Comparison of ENCODE assay signal across 13 cellular contexts in genomic region chr12:89235189-89235993, GRCh38.
DNase-seq lines count a peak whose midpoint lies in the region; ATAC-seq and TF ChIP-seq lines count a peak whose summit lies in the region.
"Had no signal": no experiment of that assay in that cellular context is flagged by ENCODE, and none has a peak within 500 bp of the region (broad histone marks: within the 10 kb centered on the region; RNA-seq: fewer than 3 reads in every experiment).

No MANE protein-coding gene starts in this region.

- peak overlapping the region; percentile 36 for H2AFZ ChIP-seq in IMR-90 (replicated peaks; ENCODE audit: low read length, poor library complexity)

- H2AK9ac ChIP-seq in IMR-90 (replicated peaks; ENCODE audit: low read depth, low read length, poor library complexity), result no peak overlapping the region

- H3K4me1 Mint-ChIP-seq in activated CD4-positive, alpha-beta memory T cell treated with anti-CD3 and anti-CD28 coated beads, Interleukin-2, amount 10 ng/mL, durations not matched to agents 7 days and 5 days, result peaks cover 85% of the 10 kb centered on the region
- H3K4me1 Mint-ChIP-seq in memory B cell, result peaks cover 11% of the 10 kb centered on the region

- WGBS in IMR-90 (ENCODE audit: extremely low coverage in 2 of 2, insufficient read length in 1 of 2), 2 experiments, result 55% methylated on average over 2 of the region's 5 CpGs; no CpG with 5 or more reads in 1 of the 2 experiments

- in situ Hi-C loops in IMR-90 (cut with MboI; ENCODE audit: low sequenced_read_pairs), result no loop called here

- CTCF ChIA-PET in IMR-90 (lab: Yijun Ruan, JAX), result no interaction called here
- CTCF ChIA-PET in activated CD4-positive, alpha-beta memory T cell treated with anti-CD3 and anti-CD28 coated beads, Interleukin-2, amount 10 ng/mL, durations not matched to agents 7 days and 5 days (lab: Charles Lee), result interaction anchor here (1.5 to 3.1 kb wide), 3 partner anchors 9 to 12 kb away, joined by 4 to 19 read pairs (median 14); no protein-coding TSS in a partner anchor

- H3K56ac ChIP-seq in IMR-90 (ENCODE audit: extremely low read depth, insufficient read depth, low read length), result no peak overlapping the region

- no peaks in the 10 kb centered on the region for H4K20me1 ChIP-seq in IMR-90 (ENCODE audit: insufficient read depth, low read length)

- POLR2A ChIA-PET in IMR-90 (lab: Charles Lee; ENCODE audit: unreplicated experiment), result no interaction called here
- POLR2A ChIA-PET in activated CD4-positive, alpha-beta memory T cell treated with anti-CD3 and anti-CD28 coated beads, Interleukin-2, amount 10 ng/mL, durations not matched to agents 7 days and 5 days (lab: Charles Lee), result interaction anchor here (1.1 to 3.4 kb wide), 11 partner anchors 8 to 119 kb away, joined by 3 to 54 read pairs (median 6); partner anchors contain the start of gene DUSP6

- H2BK20ac ChIP-seq in IMR-90 (ENCODE audit: low read depth, low read length), result peak overlapping the region; percentile 79

- no peak for ATAC-seq in IMR-90 (ENCODE audit: low read depth)
- no peak for ATAC-seq in memory B cell (ENCODE audit: low read depth)
- no peak for ATAC-seq in GM21717 (IDR thresholded peaks at IDR 0.05; ENCODE audit: unreplicated experiment)

- no peak overlapping the region for H3K27ac ChIP-seq in IMR-90 (ENCODE audit: insufficient read depth, low read length)
- H3K27ac ChIP-seq: KMS-11 had no signal

- peaks cover 38% of the 10 kb centered on the region for H3K9me3 Mint-ChIP-seq in activated CD4-positive, alpha-beta memory T cell treated with anti-CD3 and anti-CD28 coated beads, Interleukin-2, amount 10 ng/mL, durations not matched to agents 7 days and 5 days
- H3K9me3 Mint-ChIP-seq in memory B cell, result peaks cover 3% of the 10 kb centered on the region

- peak overlapping the region; percentile 89 for H3K14ac ChIP-seq in IMR-90 (replicated peaks; ENCODE audit: low read depth, low read length)

- intact Hi-C loops in IMR-90 (cut with micrococcal nuclease), result no loop called here

- H3K27me3 Mint-ChIP-seq in activated CD4-positive, alpha-beta memory T cell treated with anti-CD3 and anti-CD28 coated beads, Interleukin-2, amount 10 ng/mL, durations not matched to agents 7 days and 5 days, result no peaks in the 10 kb centered on the region
- H3K27me3 Mint-ChIP-seq in memory B cell, result peaks cover 10% of the 10 kb centered on the region

- no peak overlapping the region for H3K9ac ChIP-seq in IMR-90 (ENCODE audit: low read depth, low read length)
- H3K9ac ChIP-seq: KMS-11, SK-N-SH had no signal

- H3K36me3 ChIP-seq in IMR-90 (ENCODE audit: control insufficient read depth, insufficient read depth, low read length), result no peaks in the 10 kb centered on the region

- peak overlapping the region; percentile 53 to 73; a peak in 3 of 4 replicates for H4K8ac ChIP-seq in IMR-90 (ENCODE audit: low read depth in 2 of 2, low read length in 2 of 2)

- peak overlapping the region; percentile 25 for H2BK5ac ChIP-seq in IMR-90 (ENCODE audit: low read depth, low read length, poor library complexity, severe bottlenecking)

- H3K9me3 ChIP-seq in IMR-90 (ENCODE audit: control insufficient read depth, insufficient read depth, low read length), result no peaks in the 10 kb centered on the region
- H3K9me3 ChIP-seq: SK-N-SH had no signal

- peak overlapping the region; percentile 86; the same call in 1 of the 2 replicates for H4K5ac ChIP-seq in IMR-90 (ENCODE audit: low read depth, low read length)

- peak; percentile 8 for DNase-seq in NOMO-1 treated with DMSO at 0.1 percent for 48 hours (lab: John Stamatoyannopoulos, UW; ENCODE audit: unreplicated experiment)
- no peak for DNase-seq in NOMO-1 treated with dmso at 0.1 percent for 144 hours (lab: John Stamatoyannopoulos, UW; ENCODE audit: unreplicated experiment)
- DNase-seq in IMR-90, result no peak
- DNase-seq in activated CD4-positive, alpha-beta memory T cell treated with anti-CD3 and anti-CD28 coated beads, Interleukin-2, amount 10 ng/mL, durations not matched to agents 7 days and 5 days, result no peak
- no peak for DNase-seq in memory B cell (ENCODE audit: low spot score in 2 of 2)
- no peak for DNase-seq in NCI-H446 treated with DMSO at 0.1 percent for 48 hours (lab: John Stamatoyannopoulos, UW)
- no peak for DNase-seq in CD1c-positive myeloid dendritic cell (ENCODE audit: extremely low spot score)
- DNase-seq: 8988T, left cardiac atrium, retina, SK-N-SH had no signal

- BruUV-seq in IMR-90 (replicated peaks; lab: Mats Ljungman, UMichigan), result no TSS peak

- H3K79me1 ChIP-seq in IMR-90 (ENCODE audit: low read depth in 1 of 2, low read length in 2 of 2), result no peaks in the 10 kb centered on the region

- H3K27ac Mint-ChIP-seq in activated CD4-positive, alpha-beta memory T cell treated with anti-CD3 and anti-CD28 coated beads, Interleukin-2, amount 10 ng/mL, durations not matched to agents 7 days and 5 days, result peak overlapping the region; percentile 91
- H3K27ac Mint-ChIP-seq in memory B cell, result peak overlapping the region; percentile 2

- peak overlapping the region; percentile 94; the same call in 1 of the 2 replicates for H3K18ac ChIP-seq in IMR-90 (ENCODE audit: low read depth, low read length)

- H3K27me3 ChIP-seq in IMR-90 (ENCODE audit: control insufficient read depth, insufficient read depth, low read length), result no peaks in the 10 kb centered on the region

- peak overlapping the region; percentile 38 for H3K4me3 Mint-ChIP-seq in activated CD4-positive, alpha-beta memory T cell treated with anti-CD3 and anti-CD28 coated beads, Interleukin-2, amount 10 ng/mL, durations not matched to agents 7 days and 5 days
- no peak overlapping the region for H3K4me3 Mint-ChIP-seq in memory B cell

- peak overlapping the region; percentile 71; the same call in 1 of the 2 replicates for H3K23ac ChIP-seq in IMR-90 (ENCODE audit: low read depth, low read length)

- peaks cover 13% of the 10 kb centered on the region for H3K4me1 ChIP-seq in IMR-90 (ENCODE audit: control insufficient read depth, insufficient read depth, low read length)

- no peak overlapping the region for H3K4me2 ChIP-seq in IMR-90 (ENCODE audit: low read depth, low read length)
- H3K4me2 ChIP-seq: KMS-11, SK-N-SH had no signal

- H2BK120ac ChIP-seq in IMR-90 (ENCODE audit: low read depth, low read length), result peak overlapping the region; percentile 76; the same call in 1 of the 2 replicates

- no peak overlapping the region for H3K4me3 ChIP-seq in IMR-90 (ENCODE audit: insufficient read depth, low read depth, low read length)

- peaks cover 50% of the 10 kb centered on the region for H3K36me3 Mint-ChIP-seq in activated CD4-positive, alpha-beta memory T cell treated with anti-CD3 and anti-CD28 coated beads, Interleukin-2, amount 10 ng/mL, durations not matched to agents 7 days and 5 days (ENCODE audit: low read depth)
- H3K36me3 Mint-ChIP-seq in memory B cell, result no peaks in the 10 kb centered on the region

- no peak for TF ChIP-seq RAD21 in IMR-90 (IDR thresholded peaks at IDR 0.05; ENCODE audit: low read length)

- no peak for TF ChIP-seq CTCF in IMR-90 (conservative IDR thresholded peaks at IDR 0.05; ENCODE audit: low read depth, low read length)

- TF ChIP-seq POLR2A in IMR-90 (IDR thresholded peaks at IDR 0.05; ENCODE audit: low read depth, low read length), result no peak

- H2AK5ac ChIP-seq in IMR-90 (ENCODE audit: low read depth, low read length), result peak overlapping the region; percentile 68

- H2BK15ac ChIP-seq in IMR-90 (ENCODE audit: low read depth, low read length), result peak overlapping the region; percentile 84; the same call in 2 of the 3 replicates

- dilution Hi-C loops in IMR-90 (cut with HindIII; ENCODE audit: low sequenced_read_pairs, unreplicated experiment), result no loop called here

- H4K91ac ChIP-seq in IMR-90 (ENCODE audit: insufficient read depth, low read depth, low read length), result 0 out of 2 replicates have a peak overlapping the region, but pooled peaks have one; percentile 2

- H3K4ac ChIP-seq in IMR-90 (ENCODE audit: low read depth, low read length), result peak overlapping the region; percentile 84

- peaks cover 2% of the 10 kb centered on the region for H3K9me1 ChIP-seq in IMR-90 (ENCODE audit: insufficient read depth, low read length)

TF ChIP-seq in IMR-90, 13 proteins besides CTCF, POLR2A, EP300 and RAD21:
- TF ChIP-seq RCOR1 (IDR thresholded peaks at IDR 0.05; ENCODE audit: insufficient replicate concordance, low read length) (no peak), NFE2L2 (IDR thresholded peaks at IDR 0.05; ENCODE audit: low read depth, low read length) (no peak), MAFK (IDR thresholded peaks at IDR 0.05; ENCODE audit: low read depth, low read length) (no peak), USF2 (IDR thresholded peaks at IDR 0.05; ENCODE audit: low read depth, low read length) (no peak), ELK1 (IDR thresholded peaks at IDR 0.05; ENCODE audit: borderline replicate concordance, low read depth, low read length) (no peak), MXI1 (IDR thresholded peaks at IDR 0.05; ENCODE audit: borderline replicate concordance, low read depth, low read length) (no peak), BHLHE40 (IDR thresholded peaks at IDR 0.05; ENCODE audit: low read depth, low read length) (no peak), MAZ (IDR thresholded peaks at IDR 0.05; ENCODE audit: borderline replicate concordance, low read depth, low read length) (no peak), SMC3 (IDR thresholded peaks at IDR 0.05; ENCODE audit: low read depth, low read length) (no peak), RFX5 (IDR thresholded peaks at IDR 0.05; ENCODE audit: low read depth, low read length) (no peak), CEBPB (IDR thresholded peaks at IDR 0.05; ENCODE audit: low read depth, low read length) (no peak), FOS (IDR thresholded peaks at IDR 0.05; ENCODE audit: low read depth, low read length) (no peak), CHD1 (IDR thresholded peaks at IDR 0.05; ENCODE audit: low read depth, low read length) (no peak)
